In genomic region chr3:196979545-196979944, GRCh38 we compare ENCODE assay signal across 1 cellular context.
A peak's percentile ranks its signal among the peaks of the same experiment; 100 is the strongest.
TF ChIP-seq lines count a peak whose summit lies in the region.

No MANE protein-coding gene starts in this region.

TF ChIP-seq in HepG2, 621 proteins besides CTCF, POLR2A, EP300 and RAD21:
- TF ChIP-seq FOSL2 (CRISPR knock-in tag; IDR thresholded peaks at IDR 0.05) (peak; percentile 56; the same call in 1 of the 2 replicates), ZNF543 (CRISPR knock-in tag; IDR thresholded peaks at IDR 0.05) (0 out of 2 replicates have a peak, but pooled peaks have one; percentile 53), CEBPB (IDR thresholded peaks at IDR 0.05; ENCODE audit: borderline replicate concordance, low read depth, low read length) (peak; percentile 56; the same call in 1 of the 2 replicates), RFXAP (CRISPR knock-in tag; IDR thresholded peaks at IDR 0.05; ENCODE audit: borderline replicate concordance) (no peak), MAX (IDR thresholded peaks at IDR 0.05) (0 out of 2 replicates have a peak, but pooled peaks have one; percentile 4)
TF ChIP-seq in HepG2: peak in this region for 4.
